8 cellular contexts compared by ENCODE assay signal in genomic region chr7:100655908-100656674, GRCh38. TPM values are rescaled to one million over a fixed set of nuclear protein-coding genes. Genes with fewer than 3 reads are reported as not detected.
DNase-seq lines count a peak whose midpoint lies in the region; ATAC-seq, FAIRE-seq and TF ChIP-seq lines count a peak whose summit lies in the region.

Gene ACTL6B, minus strand, starts transcription at chr7:100656448. Its CDS starts 94 bp downstream, at chr7:100656354.

- H2BK12ac ChIP-seq in H1 (ENCODE audit: low read depth, low read length): no peak within 1 kb of the TSS

- no peak within 1 kb of the TSS for H4K5ac ChIP-seq in H1 (ENCODE audit: insufficient read length, low read depth, low read length)

- POLR2A ChIA-PET in activated B cell treated with CpG ODN at 0.5 μM for 24 hours (lab: Charles Lee) (no interaction called here), H1 (lab: Charles Lee; ENCODE audit: partially characterized antibody) (interaction anchor here (0.6 to 2.0 kb wide), 10 partner anchors 10 to 227 kb away, joined by 3 to 5 read pairs (median 4); partner anchors contain the start of gene MOSPD3)

- H2BK5ac ChIP-seq in H1 (ENCODE audit: low read depth, low read length): no peak within 1 kb of the TSS

- no peak within 1 kb of the TSS for H2BK20ac ChIP-seq in H1 (ENCODE audit: low read length)

- H3K4me3 ChIP-seq in H1 (ENCODE audit: extremely low read depth in 1 of 4, insufficient read depth in 2 of 4, low read depth in 3 of 4, low read length in 4 of 4) (peak within 1 kb of the TSS; percentile 9 to 45 (median 24); a peak in 6 of 8 replicates), aorta (ENCODE audit: low read length in 2 of 2) (no peak within 1 kb of the TSS), esophagus muscularis mucosa (no peak within 1 kb of the TSS)

- H3K23ac ChIP-seq in H1 (ENCODE audit: insufficient read length): no peak within 1 kb of the TSS

- no peak for TF ChIP-seq RAD21 in H1 (IDR thresholded peaks at IDR 0.05 in 1 of 2, conservative IDR thresholded peaks at IDR 0.05 in 1 of 2; ENCODE audit: low read depth in 2 of 2, low read length in 2 of 2)

- peak within 1 kb of the TSS; percentile 57 to 65 for H3K4me2 ChIP-seq in H1 (ENCODE audit: insufficient read depth in 1 of 2, low read depth in 2 of 2, low read length in 2 of 2)

- H2AFZ ChIP-seq in H1 (ENCODE audit: low read length): no peak within 1 kb of the TSS

- DNase-seq in D721Med (ENCODE audit: insufficient read length, low spot score): peak; percentile 100
- peak; percentile 68 for DNase-seq in NCI-H1694 treated with DMSO at 0.1 percent for 48 hours (lab: John Stamatoyannopoulos, UW)
- DNase-seq in activated B cell treated with CpG ODN at 0.5 μM for 24 hours: no peak
- DNase-seq in H1 (ENCODE audit: low read depth in 1 of 2, low spot score in 2 of 2): peak in 1 of 2 experiments; percentile 99
- peak; percentile 61 for DNase-seq in myocyte (ENCODE audit: low read depth)
- DNase-seq in aorta: peak; percentile 65 to 91
- no peak for DNase-seq in esophagus muscularis mucosa (ENCODE audit: extremely low spot score)

- H3K18ac ChIP-seq in H1 (ENCODE audit: extremely low read depth, low read length): no peak within 1 kb of the TSS

- H3K27ac ChIP-seq in H1 (ENCODE audit: low read depth, low read length): no peak within 1 kb of the TSS
- H3K27ac ChIP-seq in aorta (ENCODE audit: low read depth in 1 of 2, low read length in 2 of 2): no peak within 1 kb of the TSS
- H3K27ac ChIP-seq in esophagus muscularis mucosa (replicated peaks in 1 of 4): no peak within 1 kb of the TSS

- H3K27me3 ChIP-seq in H1 (replicated peaks in 1 of 4; ENCODE audit: control insufficient read depth in 3 of 4, extremely low read depth in 1 of 4, insufficient read depth in 3 of 4, low read length in 3 of 4): peaks cover 10 to 35% (median 23%) of the 10 kb centered on the region in 4 experiments
- no peaks in the 10 kb centered on the region for H3K27me3 ChIP-seq in aorta (ENCODE audit: control insufficient read depth in 1 of 2, insufficient read depth in 2 of 2, low read length in 1 of 2)
- peaks cover 0 to 87% (median 27%) of the 10 kb centered on the region in 4 donors for H3K27me3 ChIP-seq in esophagus muscularis mucosa

- peak; percentile 42 for ATAC-seq in activated B cell treated with CpG ODN at 0.5 μM for 24 hours (ENCODE audit: low read depth)
- peak; percentile 79 for ATAC-seq in aorta (ENCODE audit: low FRiP score)
- ATAC-seq in GM18909 (IDR thresholded peaks at IDR 0.05; ENCODE audit: poor library complexity, unreplicated experiment): no peak

- no peak within 1 kb of the TSS for H3K4me3 Mint-ChIP-seq in activated B cell treated with CpG ODN at 0.5 μM for 24 hours

- intact Hi-C loops in activated B cell treated with CpG ODN at 0.5 μM for 24 hours (cut with micrococcal nuclease) (loop anchor here (1.0 kb wide), 1 partner anchor 49 kb away; no protein-coding TSS in a partner anchor), aorta (cut with DNase I) (no loop called here), esophagus muscularis mucosa (cut with DNase I) (no loop called here)

- H4K20me1 ChIP-seq in H1 (replicated peaks in 1 of 2; ENCODE audit: control insufficient read depth in 1 of 2, insufficient read depth in 2 of 2, low read length in 2 of 2): no peaks in the 10 kb centered on the region

- no peaks in the 10 kb centered on the region for H3K9me3 Mint-ChIP-seq in activated B cell treated with CpG ODN at 0.5 μM for 24 hours

- CTCF ChIA-PET in activated B cell treated with CpG ODN at 0.5 μM for 24 hours (lab: Charles Lee): no interaction called here
- CTCF ChIA-PET in H1 (lab: Charles Lee; ENCODE audit: partially characterized antibody): interaction anchor here (1.1 to 7.3 kb wide), 7 partner anchors 9 to 133 kb away, joined by 4 to 46 read pairs (median 5); partner anchors contain the start of gene MOSPD3

- no peak within 1 kb of the TSS for H4K91ac ChIP-seq in H1 (replicated peaks; ENCODE audit: insufficient read length, low read length)

- H3K79me2 ChIP-seq in H1 (ENCODE audit: control insufficient read depth in 1 of 2, insufficient read depth in 2 of 2, low read length in 2 of 2): no peaks in the 10 kb centered on the region; a peak in 1 of 4 replicates

- H3K9me3 ChIP-seq in H1 (ENCODE audit: insufficient read depth in 2 of 2, low read depth in 1 of 2, low read length in 1 of 2) (no peaks in the 10 kb centered on the region), aorta (ENCODE audit: control insufficient read depth, low read length) (peaks cover 3% of the 10 kb centered on the region), esophagus muscularis mucosa (no peaks in the 10 kb centered on the region)

- H3K4me1 ChIP-seq in H1 (replicated peaks in 1 of 4; ENCODE audit: control insufficient read depth in 3 of 4, insufficient read depth in 4 of 4, low read length in 3 of 4) (peaks cover 0 to 5% (median 0%) of the 10 kb centered on the region in 4 experiments; a peak in 2 of 7 replicates), aorta (ENCODE audit: control insufficient read depth in 1 of 2, insufficient read depth in 2 of 2, low read length in 2 of 2) (no peaks in the 10 kb centered on the region), esophagus muscularis mucosa (peaks cover 0 to 10% (median 4%) of the 10 kb centered on the region in 4 donors)

- no peak within 1 kb of the TSS for H3K4ac ChIP-seq in H1 (replicated peaks; ENCODE audit: insufficient read length, low read depth, low read length)

- peaks cover 36% of the 10 kb centered on the region for H3K27me3 Mint-ChIP-seq in activated B cell treated with CpG ODN at 0.5 μM for 24 hours

- H3K36me3 Mint-ChIP-seq in activated B cell treated with CpG ODN at 0.5 μM for 24 hours (ENCODE audit: low read depth): no peaks in the 10 kb centered on the region

- FAIRE-seq in D721Med (lab: Jason Lieb, UNC) (no peak), H1 (lab: Jason Lieb, UNC) (no peak)

- TF ChIP-seq POLR2A in H1 (IDR thresholded peaks at IDR 0.05; ENCODE audit: control extremely low read depth in 1 of 2, low read depth in 2 of 2, low read length in 2 of 2): no peak
- TF ChIP-seq POLR2A in esophagus muscularis mucosa (IDR thresholded peaks at IDR 0.05; ENCODE audit: low read depth): no peak

- H3K56ac ChIP-seq in H1 (replicated peaks; ENCODE audit: insufficient read length, low read depth, low read length): no peak within 1 kb of the TSS

- H2BK15ac ChIP-seq in H1 (ENCODE audit: low read length): no peak within 1 kb of the TSS

- H3K9ac ChIP-seq in H1 (replicated peaks in 1 of 4; ENCODE audit: extremely low read depth in 1 of 4, low read depth in 3 of 4, low read length in 3 of 4): no peak within 1 kb of the TSS

- no peak within 1 kb of the TSS for H3K14ac ChIP-seq in H1 (ENCODE audit: insufficient read length)

- TF ChIP-seq CTCF in D721Med (IDR thresholded peaks at IDR 0.05; ENCODE audit: insufficient read depth, missing control alignments) (no peak), activated B cell treated with CpG ODN at 0.5 μM for 24 hours (IDR thresholded peaks at IDR 0.05) (no peak), H1 (IDR thresholded peaks at IDR 0.05; ENCODE audit: control extremely low read depth in 1 of 3, insufficient read depth in 1 of 3, low read depth in 1 of 3, low read length in 3 of 3) (no peak), esophagus muscularis mucosa (IDR thresholded peaks at IDR 0.05) (no peak)

- H2AK5ac ChIP-seq in H1 (ENCODE audit: low read depth, low read length): no peak within 1 kb of the TSS

- no peak within 1 kb of the TSS for H2BK120ac ChIP-seq in H1 (replicated peaks; ENCODE audit: low read depth, low read length)

- TF ChIP-seq EP300 in H1 (IDR thresholded peaks at IDR 0.05; ENCODE audit: borderline replicate concordance in 1 of 2, low read depth in 2 of 2, low read length in 2 of 2) (no peak), esophagus muscularis mucosa (IDR thresholded peaks at IDR 0.05) (no peak)

- H3K36me3 ChIP-seq in H1 (ENCODE audit: control insufficient read depth in 2 of 4, insufficient read depth in 4 of 4, low read length in 3 of 4) (no peaks in the 10 kb centered on the region), aorta (ENCODE audit: control insufficient read depth in 1 of 2, insufficient read depth in 2 of 2, low read length in 1 of 2) (no peaks in the 10 kb centered on the region), esophagus muscularis mucosa (no peaks in the 10 kb centered on the region)

- peaks cover 3% of the 10 kb centered on the region; the same call in 1 of the 2 replicates for H3K23me2 ChIP-seq in H1 (ENCODE audit: low read depth, low read length)

- no peak within 1 kb of the TSS for H4K8ac ChIP-seq in H1 (ENCODE audit: extremely low read depth, insufficient read depth, low read length)

- H3K4me1 Mint-ChIP-seq in activated B cell treated with CpG ODN at 0.5 μM for 24 hours: no peaks in the 10 kb centered on the region

- 10% methylated on average over 36 of the region's 63 CpGs; no CpG with 5 or more reads in 1 of the 2 experiments for WGBS in H1 (ENCODE audit: extremely low coverage in 1 of 2, insufficient coverage in 1 of 2, insufficient read length in 1 of 2, insufficient replicate concordance in 2 of 2, low coverage in 1 of 2, low lambda C conversion rate in 2 of 2, missing lambda C conversion rate in 1 of 2), 2 experiments
- 5 to 8% methylated on average over 45 to 63 of the region's 63 CpGs for WGBS in aorta, 2 donors
- 14% methylated on average over 7 of the region's 63 CpGs for WGBS in esophagus muscularis mucosa

- H3K27ac Mint-ChIP-seq in activated B cell treated with CpG ODN at 0.5 μM for 24 hours: no peak within 1 kb of the TSS

- no peaks in the 10 kb centered on the region for H3K79me1 ChIP-seq in H1 (ENCODE audit: low read depth, low read length)

TF ChIP-seq in H1, 55 proteins besides CTCF, POLR2A, EP300 and RAD21 (continues in another document):
- TF ChIP-seq RNF2 (IDR thresholded peaks at IDR 0.05; ENCODE audit: borderline replicate concordance, low read depth, low read length, missing control alignments, poor library complexity, severe bottlenecking): no peak
- peak; percentile 43; the same call in 1 of the 2 replicates for TF ChIP-seq CREB1 (IDR thresholded peaks at IDR 0.05)
- no peak for TF ChIP-seq FOSL1 (IDR thresholded peaks at IDR 0.05; ENCODE audit: insufficient read depth, low read depth, low read length)
- 0 out of 2 replicates have a peak, but pooled peaks have one; percentile 18 for TF ChIP-seq YY1 (IDR thresholded peaks at IDR 0.05; ENCODE audit: low read depth, low read length)

RNA-seq across cellular contexts. Expression of gene ACTL6B, which starts in this region (rescaled TPM):
- total RNA-seq in activated B cell treated with CpG ODN at 0.5 μM for 24 hours (not detected in 2 replicates), myocyte (not detected in 2 replicates), aorta (not detected), esophagus muscularis mucosa (not detected)
- 1.7 and 2.1 TPM in 2 replicates for total RNA-seq in H1 (2021; fragmentation: NEBNext Ultra II Directional; extraction: Animal tissue kit (Norgen Biotek cat#: 25700))
- polyA plus RNA-seq in H1 (2011; rRNA removed) (4.5 and 4.6 TPM in 2 replicates), aorta (not detected)
- 2.7 TPM for polyA plus RNA-seq in H1 (2011; cell fraction: cytosol; rRNA removed)
- 3.4 TPM for polyA plus RNA-seq in H1 (2011; cell fraction: nucleus; rRNA removed)
- polyA plus RNA-seq in H1 (2012, experiment 1 of 2): 1.6 to 4.0 TPM (median 3.0 TPM) in 4 replicates
- 2.3 TPM for polyA plus RNA-seq in H1 (2012, experiment 2 of 2)
- polyA plus RNA-seq in H1 (2013, experiment 1 of 2): 1.1 TPM
- 1.0 TPM for polyA plus RNA-seq in H1 (2013, experiment 2 of 2)
- 0.51 and 0.60 TPM in 2 replicates for polyA minus RNA-seq in H1 (2011; rRNA and poly(A)+ RNA removed)
- 2.4 TPM for polyA minus RNA-seq in H1 (2011; cell fraction: cytosol; rRNA and poly(A)+ RNA removed)
- polyA minus RNA-seq in H1 (2011; cell fraction: nucleus; rRNA and poly(A)+ RNA removed): 0.70 TPM
- polyA plus RNA-seq in myocyte (2012): not detected

Comparison
In these comparisons a context has a peak if more than half of its experiments do, and no peak if none do; other contexts are left out.
1. Peak in ATAC-seq in activated B cell treated with CpG ODN at 0.5 μM for 24 hours; RNA of the gene not detected or under 1 TPM.
2. Peak in DNase-seq in myocyte; RNA of the gene not detected or under 1 TPM.
3. Peak in DNase-seq and ATAC-seq in aorta; RNA of the gene not detected or under 1 TPM.
4. DNase-seq: peak in D721Med (single experiment) and NCI-H1694 treated with DMSO at 0.1 percent for 48 hours (single experiment); none in activated B cell treated with CpG ODN at 0.5 μM for 24 hours (single experiment) and esophagus muscularis mucosa (single experiment).
5. H3K4me3 ChIP-seq: peak in H1 (4 of 4); none in aorta (0 of 2) and esophagus muscularis mucosa (0 of 4).